In genomic region chr6:118896339-118897136, GRCh38 we compare ENCODE assay signal across 8 cellular contexts. TPM values are rescaled to one million over a fixed set of nuclear protein-coding genes. Genes with fewer than 3 reads are reported as not detected.
DNase-seq lines count a peak whose midpoint lies in the region; ATAC-seq and TF ChIP-seq lines count a peak whose summit lies in the region.

No MANE protein-coding gene starts in this region.

- DNase-seq in CD14-positive monocyte (ENCODE audit: low spot score), result no peak
- peak; percentile 40 for DNase-seq in GM13977 (ENCODE audit: low spot score)
- peak; percentile 40 to 66 for DNase-seq in NOMO-1 (lab: John Stamatoyannopoulos, UW; ENCODE audit: unreplicated experiment in 2 of 2)
- no peak for DNase-seq in body of pancreas
- no peak for DNase-seq in posterior vena cava (ENCODE audit: low spot score)
- DNase-seq in C1 segment of cervical spinal cord (lab: John Stamatoyannopoulos, UW), result no peak

- H3K36me3 ChIP-seq in body of pancreas (replicated peaks in 1 of 2; ENCODE audit: insufficient read depth in 1 of 2, low read depth in 2 of 2) (peaks cover 0 to 1% of the 10 kb centered on the region in 2 donors), muscle layer of duodenum (ENCODE audit: control insufficient read depth in 1 of 2, insufficient read depth in 2 of 2, low read length in 2 of 2) (peaks cover 8 to 11% of the 10 kb centered on the region in 2 donors)

- no peak for TF ChIP-seq POLR2A in body of pancreas (IDR thresholded peaks at IDR 0.05)

- peaks cover 0 to 3% (median 0%) of the 10 kb centered on the region in 3 donors for H3K27me3 Mint-ChIP-seq in CD14-positive monocyte (ENCODE audit: low read depth in 3 of 3)

- H3K27me3 ChIP-seq in body of pancreas, result no peaks in the 10 kb centered on the region
- no peaks in the 10 kb centered on the region for H3K27me3 ChIP-seq in muscle layer of duodenum (ENCODE audit: low read depth, low read length)

- in situ Hi-C loops in GM13977 (cut with MboI; ENCODE audit: low pct_unique_long_range_greater_than_20kb, low sequenced_read_pairs, unreplicated experiment), result no loop called here

- H3K4me3 ChIP-seq in body of pancreas (no peak overlapping the region), muscle layer of duodenum (ENCODE audit: low read depth in 1 of 2, low read length in 2 of 2) (no peak overlapping the region)

- peak; percentile 23 for ATAC-seq in HG03354 (IDR thresholded peaks at IDR 0.05; ENCODE audit: poor library complexity, severe bottlenecking, unreplicated experiment)
- no peak for ATAC-seq in body of pancreas

- WGBS in body of pancreas, 2 donors, result 69 to 80% methylated on average over 5 of the region's 5 CpGs

- TF ChIP-seq CTCF in CD14-positive monocyte (IDR thresholded peaks at IDR 0.05), result peak; percentile 59
- peak; percentile 46 for TF ChIP-seq CTCF in GM13977 (IDR thresholded peaks at IDR 0.05; ENCODE audit: extremely low read depth, insufficient read depth, missing control alignments)
- TF ChIP-seq CTCF in body of pancreas (IDR thresholded peaks at IDR 0.05), result peak in 4 of 7 experiments; percentile 8 to 36 (median 26)

- H3K4me3 Mint-ChIP-seq in CD14-positive monocyte, result no peak overlapping the region

- H3K9me3 Mint-ChIP-seq in CD14-positive monocyte, result no peaks in the 10 kb centered on the region

- H3K9me3 ChIP-seq in body of pancreas (no peaks in the 10 kb centered on the region), muscle layer of duodenum (ENCODE audit: control insufficient read depth in 1 of 2, low read length in 2 of 2) (no peaks in the 10 kb centered on the region)

- H3K4me1 ChIP-seq in body of pancreas (peaks cover 30% of the 10 kb centered on the region), muscle layer of duodenum (ENCODE audit: control insufficient read depth in 1 of 2, insufficient read depth in 2 of 2, low read length in 2 of 2) (peaks cover 12 to 19% of the 10 kb centered on the region in 2 donors)

- peaks cover 21% of the 10 kb centered on the region in 2 donors for H3K36me3 Mint-ChIP-seq in CD14-positive monocyte

- H3K27ac ChIP-seq in body of pancreas, result no peak overlapping the region
- H3K27ac ChIP-seq in muscle layer of duodenum (ENCODE audit: low read length), result peak overlapping the region; percentile 19

- peaks cover 36% of the 10 kb centered on the region for H3K4me1 Mint-ChIP-seq in CD14-positive monocyte

- intact Hi-C loops in CD14-positive monocyte (cut with micrococcal nuclease), result loop anchor here (10.0 kb wide), 2 partner anchors 92 to 218 kb away; no protein-coding TSS in a partner anchor
- intact Hi-C loops in body of pancreas (cut with DNase I), result no loop called here
- intact Hi-C loops in posterior vena cava (cut with DNase I), result no loop called here

- peak overlapping the region in 4 of 7 donors; percentile 6 to 63 (median 33) for H3K27ac Mint-ChIP-seq in CD14-positive monocyte

RNA-seq across cellular contexts. Expression of gene ASF1A, which starts 2.6 kb away (rescaled TPM):
- polyA plus RNA-seq in CD14-positive monocyte, result 10 to 100 TPM; 10.5 to 14.4 TPM
- total RNA-seq in body of pancreas (1 to 10 TPM; 6.3 to 7.8 TPM), posterior vena cava (10 to 100 TPM; 15.2 to 18.0 TPM)

RNA-seq across cellular contexts. Expression of gene MCM9, which starts 38.4 kb away (rescaled TPM):
- polyA plus RNA-seq in CD14-positive monocyte, result 10 to 100 TPM in 1 of 2 donors, 1 to 10 TPM in 1; 9.8 to 11.9 TPM
- total RNA-seq in body of pancreas (10 to 100 TPM in 1 of 2 donors, 1 to 10 TPM in 1; 9.9 to 33.9 TPM), posterior vena cava (10 to 100 TPM; 10.3 to 12.3 TPM)

Comparison
In these comparisons a context has a peak if more than half of its experiments do, and no peak if none do; other contexts are left out.
1. DNase-seq: peak in GM13977 (single experiment) and NOMO-1 (2 of 2); none in CD14-positive monocyte (single experiment), body of pancreas (0 of 4), posterior vena cava (single experiment) and C1 segment of cervical spinal cord (0 of 14).
2. intact Hi-C loops: an anchor here in CD14-positive monocyte (10.0 kb wide); none called in body of pancreas and posterior vena cava.
3. Peak in every context shown above with its lines, with median percentiles within 50 percentile points of each other: CTCF ChIP-seq.